17 cellular contexts compared by ENCODE assay signal in genomic region chr12:114938487-114939210, GRCh38.
DNase-seq lines count a peak whose midpoint lies in the region; FAIRE-seq and TF ChIP-seq lines count a peak whose summit lies in the region.
"Had no signal": no experiment of that assay in that cellular context is flagged by ENCODE, and none has a peak within 500 bp of the region (broad histone marks: within the 10 kb centered on the region; RNA-seq: fewer than 3 reads in every experiment).

No MANE protein-coding gene starts in this region.

- no peaks in the 10 kb centered on the region for H3K4me1 ChIP-seq in kidney (ENCODE audit: control insufficient read depth in 1 of 2, insufficient read depth in 1 of 2, low read depth in 1 of 2, low read length in 2 of 2)
- H3K4me1 ChIP-seq: BLaER1 treated with 17β-estradiol and CSF1 and Interleukin-3, amounts not matched to agents 10 nM and 100 nM had no signal

- H3K27me3 ChIP-seq in dorsolateral prefrontal cortex, result peaks cover 0 to 5% (median 0%) of the 10 kb centered on the region in 45 donors
- H3K27me3 ChIP-seq: BLaER1 treated with 17β-estradiol and CSF1 and Interleukin-3, amounts not matched to agents 10 nM and 100 nM had no signal

- peak overlapping the region in 2 of 59 donors; percentile 20 to 32 for H3K27ac ChIP-seq in dorsolateral prefrontal cortex
- H3K27ac ChIP-seq in kidney (ENCODE audit: low read depth in 2 of 2, low read length in 2 of 2), result no peak overlapping the region
- H3K27ac ChIP-seq: BLaER1 treated with 17β-estradiol and CSF1 and Interleukin-3, amounts not matched to agents 10 nM and 100 nM had no signal

- no peaks in the 10 kb centered on the region for H3K36me3 ChIP-seq in kidney (ENCODE audit: control insufficient read depth in 1 of 2, insufficient read depth in 2 of 2, low read length in 2 of 2)
- H3K36me3 ChIP-seq: BLaER1 treated with 17β-estradiol and CSF1 and Interleukin-3, amounts not matched to agents 10 nM and 100 nM had no signal

- TF ChIP-seq CTCF in dorsolateral prefrontal cortex (IDR thresholded peaks at IDR 0.05 in 54 of 56, conservative IDR thresholded peaks at IDR 0.05 in 2 of 56; ENCODE audit: low read depth in 1 of 56, partially characterized antibody in 56 of 56) (peak in 18 of 56 donors; percentile 6 to 52 (median 28)), GM20000 (IDR thresholded peaks at IDR 0.05; ENCODE audit: extremely low read depth, missing control alignments) (no peak), kidney (IDR thresholded peaks at IDR 0.05; ENCODE audit: borderline replicate concordance, extremely low read depth, insufficient read depth) (no peak)

- no peak overlapping the region for H3K9ac ChIP-seq in kidney (ENCODE audit: low read length in 2 of 2)
- H3K9ac ChIP-seq: BLaER1 treated with 17β-estradiol and CSF1 and Interleukin-3, amounts not matched to agents 10 nM and 100 nM had no signal

- peak overlapping the region in 2 of 59 donors; percentile 1 to 12 for H3K4me3 ChIP-seq in dorsolateral prefrontal cortex
- no peak overlapping the region for H3K4me3 ChIP-seq in kidney (ENCODE audit: low read length in 2 of 2)
- H3K4me3 ChIP-seq: BLaER1 treated with 17β-estradiol and CSF1 and Interleukin-3, amounts not matched to agents 10 nM and 100 nM had no signal

- H3K9me3 ChIP-seq in kidney (ENCODE audit: control insufficient read depth in 1 of 2, low read length in 2 of 2), result no peaks in the 10 kb centered on the region

- intact Hi-C loops in dorsolateral prefrontal cortex (cut with DNase I) (loop anchor here in 1 of 2 donors (5.0 kb wide), 1 partner anchor 194 kb away; no protein-coding TSS in a partner anchor), kidney (cut with DNase I) (no loop called here)

- DNase-seq in Ammon's horn (ENCODE audit: low spot score), result peak; percentile 88
- DNase-seq in dorsolateral prefrontal cortex, result peak in 9 of 10 donors; percentile 23 to 84 (median 62)
- DNase-seq in medulla oblongata (ENCODE audit: extremely low spot score), result peak; percentile 94
- peak; percentile 40 for DNase-seq in occipital lobe (lab: John Stamatoyannopoulos, UW)
- DNase-seq in NCI-H345 (lab: John Stamatoyannopoulos, UW), result no peak
- DNase-seq in GM20000 (ENCODE audit: low spot score), result no peak
- no peak for DNase-seq in NCI-H1930 (lab: John Stamatoyannopoulos, UW)
- DNase-seq in kidney, result no peak
- DNase-seq: 8988T, HCEC 1CT, NCI-H1048, NCI-H446 treated with DMSO at 0.1 percent for 48 hours, NCI-H82, Right ventricle myocardium superior had no signal

- FAIRE-seq in kidney (lab: Jason Lieb, UNC), result no peak
- FAIRE-seq: GM12891, HTR-8/SVneo had no signal

Comparison
In these comparisons a context has a peak if more than half of its experiments do, and no peak if none do; other contexts are left out.
1. DNase-seq: peak in Ammon's horn (single experiment), dorsolateral prefrontal cortex (9 of 10), medulla oblongata (single experiment) and occipital lobe (single experiment); none in NCI-H345 (single experiment), GM20000 (single experiment), NCI-H1930 (0 of 2) and kidney (single experiment).